1 cellular context compared by ENCODE assay signal in genomic region chr13:97231832-97232201, GRCh38.
A peak's percentile ranks its signal among the peaks of the same experiment; 100 is the strongest.
TF ChIP-seq lines count a peak whose summit lies in the region.

No MANE protein-coding gene starts in this region.

TF ChIP-seq in SK-N-SH, 30 proteins besides CTCF, POLR2A, EP300 and RAD21 (continued from another document):
- TF ChIP-seq ZBTB33 (IDR thresholded peaks at IDR 0.05; ENCODE audit: borderline replicate concordance, low read depth) = no peak
- TF ChIP-seq PBX3 (IDR thresholded peaks at IDR 0.05) = peak; percentile 56
- no peak for TF ChIP-seq POLR2AphosphoS5 (IDR thresholded peaks at IDR 0.05; ENCODE audit: low read depth, low read length)
